29 cellular contexts compared by ENCODE assay signal in the genomic region with DNA sequence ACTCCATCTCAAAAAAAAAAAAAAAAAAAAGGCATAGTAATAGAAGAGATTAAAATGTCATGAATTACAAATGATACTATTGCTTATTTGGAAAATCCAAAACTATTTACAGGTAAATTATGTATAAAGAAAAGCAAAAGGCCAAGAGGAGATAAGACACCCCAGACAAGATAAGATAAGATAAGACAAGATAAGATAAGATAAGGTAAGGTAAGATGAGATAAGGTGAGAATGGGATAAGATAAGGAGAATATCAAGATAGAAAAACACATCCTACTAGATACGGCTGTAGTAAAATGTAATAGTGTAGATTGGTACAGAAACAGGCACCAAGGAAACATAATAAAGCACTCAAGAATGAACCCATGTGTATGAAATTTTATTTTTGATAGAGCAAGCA.
"Had no signal": no experiment of that assay in that cellular context is flagged by ENCODE, and none has a peak within 500 bp of the region (broad histone marks: within the 10 kb centered on the region; RNA-seq: fewer than 3 reads in every experiment).

No MANE protein-coding gene starts in this region.

- H3K27ac ChIP-seq: adrenal gland, PC-9 had no signal

- H3K27me3 Mint-ChIP-seq: activated CD4-positive, alpha-beta memory T cell treated with anti-CD3 and anti-CD28 coated beads for 36 hours; brain had no signal

- DNase-seq: activated B cell treated with CpG ODN at 0.5 μM for 24 hours; activated CD4-positive, alpha-beta memory T cell treated with anti-CD3 and anti-CD28 coated beads for 36 hours; activated CD4-positive, alpha-beta T cell treated with anti-CD3 and anti-CD28 coated beads for 4 hours; activated CD4-positive, alpha-beta T cell treated with anti-CD3 and anti-CD28 coated beads, Interleukin-2, amount 50 U/mL, for 1 hour; activated CD4-positive, CD25-positive, alpha-beta regulatory T cell treated with anti-CD3 and anti-CD28 coated beads, Interleukin-2, amount 50 U/mL, for 72 hours; activated CD8-positive, alpha-beta memory T cell treated with anti-CD3 and anti-CD28 coated beads, Interleukin-2, amount 50 U/mL, for 4 hours; activated gamma-delta T cell treated with Interleukin-2 at 50 U/mL for 16 hours; activated naive CD4-positive, alpha-beta T cell treated with anti-CD3 and anti-CD28 coated beads for 36 hours; activated T-cell treated with anti-CD3 and anti-CD28 coated beads for 4 hours; activated T-cell treated with anti-CD3 and anti-CD28 coated beads, Interleukin-2, amount 50 U/mL, for 4 hours; adrenal gland; caudate nucleus; cerebellar nuclear complex; KG1; MG63; NCI-H1092; NCI-H1436 treated with DMSO at 0.1 percent for 48 hours; NCI-H1694 treated with DMSO at 0.1 percent for 48 hours; NCI-H2029 treated with DMSO at 0.1 percent for 48 hours; NCI-H2107; NCI-H2171; NCI-H510A; NCI-H748 treated with DMSO at 0.1 percent for 48 hours; PC-9; Right ventricle myocardium superior; SW 1271 had no signal

- H3K27ac Mint-ChIP-seq: activated B cell treated with CpG ODN at 0.5 μM for 24 hours; activated CD4-positive, alpha-beta memory T cell treated with anti-CD3 and anti-CD28 coated beads for 36 hours; activated T-helper 1 cell treated with anti-CD3 and anti-CD28 coated beads, Interleukin-12 subunit alpha, Interleukin-12 subunit beta, Interleukin-2, Interleukin-4 antibody, amounts not matched to agents 30 ng/mL and 10 ng/mL and 1 ng/mL, durations not matched to agents 14 hours and 24 hours and 36 hours; brain; T-helper 2 cell treated with Interferon-gamma antibody and Interleukin-4, amounts not matched to agents 5 μg/mL and 100 μg/mL, for 36 hours had no signal

- H3K4me3 Mint-ChIP-seq: activated B cell treated with CpG ODN at 0.5 μM for 24 hours; activated CD4-positive, alpha-beta memory T cell treated with anti-CD3 and anti-CD28 coated beads for 36 hours; activated naive CD4-positive, alpha-beta T cell treated with anti-CD3 and anti-CD28 coated beads for 36 hours; activated T-cell treated with anti-CD3 and anti-CD28 coated beads, Interleukin-2, amount 50 U/mL, for 4 hours; activated T-helper 1 cell treated with anti-CD3 and anti-CD28 coated beads, Interleukin-12 subunit alpha, Interleukin-12 subunit beta, Interleukin-2, Interleukin-4 antibody, amounts not matched to agents 30 ng/mL and 10 ng/mL and 1 ng/mL, durations not matched to agents 14 hours and 24 hours and 36 hours; brain; T-helper 2 cell treated with Interferon-gamma antibody and Interleukin-4, amounts not matched to agents 5 μg/mL and 100 μg/mL, for 36 hours had no signal

- H3K4me3 ChIP-seq: adrenal gland, MG63, PC-9 had no signal

- H3K9me3 ChIP-seq: adrenal gland, MG63 had no signal

- H3K9me3 Mint-ChIP-seq: activated B cell treated with CpG ODN at 0.5 μM for 24 hours had no signal

- H3K36me3 Mint-ChIP-seq: activated CD4-positive, alpha-beta memory T cell treated with anti-CD3 and anti-CD28 coated beads for 36 hours; brain had no signal

- H3K4me1 Mint-ChIP-seq: activated B cell treated with CpG ODN at 0.5 μM for 24 hours, brain had no signal

- H3K27me3 ChIP-seq: MG63 had no signal

- H3K36me3 ChIP-seq: adrenal gland, MG63 had no signal

- H3K4me1 ChIP-seq: adrenal gland had no signal

- ATAC-seq: activated T-cell treated with anti-CD3 and anti-CD28 coated beads, Interleukin-2, amount 50 U/mL, for 4 hours had no signal
